In genomic region chr6:11755725-11756124, GRCh38 we compare ENCODE assay signal across 17 cellular contexts. TPM values are rescaled to one million over a fixed set of nuclear protein-coding genes. Genes with fewer than 3 reads are reported as not detected.
DNase-seq lines count a peak whose midpoint lies in the region; ATAC-seq, FAIRE-seq and TF ChIP-seq lines count a peak whose summit lies in the region.
"Had no signal": no experiment of that assay in that cellular context is flagged by ENCODE, and none has a peak within 500 bp of the region (broad histone marks: within the 10 kb centered on the region; RNA-seq: fewer than 3 reads in every experiment).

No MANE protein-coding gene starts in this region.

- H2AFZ ChIP-seq in ACC112 (ENCODE audit: low read length, unreplicated experiment) (peak overlapping the region; percentile 28), keratinocyte (ENCODE audit: control insufficient read depth, low read length) (no peak overlapping the region)

- H3K4me2 ChIP-seq in keratinocyte (ENCODE audit: control insufficient read depth, extremely low read depth, insufficient read depth, low read depth, low read length), result peak overlapping the region; percentile 64

- DNase-seq in epithelial cell of prostate (ENCODE audit: low read depth, low spot score), result no peak
- DNase-seq in keratinocyte (ENCODE audit: low read depth, low spot score), result no peak
- no peak for DNase-seq in NCI-H2081 treated with DMSO at 0.1 percent for 48 hours (lab: John Stamatoyannopoulos, UW)
- no peak for DNase-seq in activated T-cell treated with anti-CD3 and anti-CD28 coated beads, Interleukin-2, amount 50 U/mL, for 4 hours
- DNase-seq: 8988T; C1 segment of cervical spinal cord; Calu3; CD4-positive, alpha-beta T cell; DMS 273 treated with DMSO at 0.1 percent for 48 hours; IMR-90 had no signal

- H3K4me1 Mint-ChIP-seq in activated T-cell treated with anti-CD3 and anti-CD28 coated beads, Interleukin-2, amount 50 U/mL, for 4 hours (ENCODE audit: low read depth), result peaks cover 7% of the 10 kb centered on the region
- H3K4me1 Mint-ChIP-seq: B cell had no signal

- H3K9me3 ChIP-seq in keratinocyte (ENCODE audit: control insufficient read depth, low read depth, low read length), result peaks cover 1% of the 10 kb centered on the region
- peaks cover 0 to 3% (median 0%) of the 10 kb centered on the region in 3 donors for H3K9me3 ChIP-seq in skeletal muscle tissue (ENCODE audit: control insufficient read depth in 3 of 3, low read length in 3 of 3)

- ATAC-seq in GM18867 (IDR thresholded peaks at IDR 0.05; ENCODE audit: unreplicated experiment) (no peak), HG03521 (IDR thresholded peaks at IDR 0.05; ENCODE audit: unreplicated experiment) (no peak)
- no peak for ATAC-seq in activated T-cell treated with anti-CD3 and anti-CD28 coated beads, Interleukin-2, amount 50 U/mL, for 4 hours
- ATAC-seq: HCT116 had no signal

- H3K27ac ChIP-seq in ACC112 (ENCODE audit: low read depth, low read length) (peak overlapping the region; percentile 78), epithelial cell of prostate (peak overlapping the region; percentile 76), keratinocyte (ENCODE audit: control insufficient read depth, insufficient read depth, low read length) (peak overlapping the region; percentile 87), skeletal muscle tissue (ENCODE audit: low read depth, low read length) (peak overlapping the region; percentile 4)

- no peaks in the 10 kb centered on the region for H3K36me3 ChIP-seq in ACC112 (ENCODE audit: insufficient read depth, low read length)
- H3K36me3 ChIP-seq in keratinocyte (ENCODE audit: control insufficient read depth in 2 of 2, extremely low read depth in 1 of 2, insufficient read depth in 2 of 2, low read length in 2 of 2), result peaks cover 2 to 6% of the 10 kb centered on the region in 2 experiments
- H3K36me3 ChIP-seq in skeletal muscle tissue (ENCODE audit: control insufficient read depth in 3 of 3, insufficient read depth in 3 of 3, low read length in 3 of 3), result no peaks in the 10 kb centered on the region

- H3K27me3 ChIP-seq in ACC112 (ENCODE audit: insufficient read depth, low read length), result no peaks in the 10 kb centered on the region
- no peaks in the 10 kb centered on the region for H3K27me3 ChIP-seq in keratinocyte (ENCODE audit: control insufficient read depth, extremely low read depth, insufficient read depth, low read length)
- H3K27me3 ChIP-seq in skeletal muscle tissue (ENCODE audit: control insufficient read depth in 3 of 3, insufficient read depth in 3 of 3, low read length in 3 of 3), result no peaks in the 10 kb centered on the region

- no peak for FAIRE-seq in keratinocyte (lab: Jason Lieb, UNC)
- FAIRE-seq: H54 had no signal

- peaks cover 2% of the 10 kb centered on the region for H3K36me3 Mint-ChIP-seq in activated T-cell treated with anti-CD3 and anti-CD28 coated beads, Interleukin-2, amount 50 U/mL, for 4 hours (ENCODE audit: insufficient read depth)

- H3K9me3 Mint-ChIP-seq in activated T-cell treated with anti-CD3 and anti-CD28 coated beads, Interleukin-2, amount 50 U/mL, for 4 hours, result peaks cover 4% of the 10 kb centered on the region

- H3K4me3 ChIP-seq in ACC112 (ENCODE audit: low read depth, low read length), result no peak overlapping the region
- H3K4me3 ChIP-seq in keratinocyte (ENCODE audit: control insufficient read depth in 2 of 3, extremely low read depth in 1 of 3, insufficient read depth in 2 of 3, low read depth in 1 of 3, low read length in 3 of 3), result no peak overlapping the region
- no peak overlapping the region for H3K4me3 ChIP-seq in skeletal muscle tissue (ENCODE audit: low read length in 3 of 3)

- H3K27me3 Mint-ChIP-seq in activated T-cell treated with anti-CD3 and anti-CD28 coated beads, Interleukin-2, amount 50 U/mL, for 4 hours (ENCODE audit: low read depth), result no peaks in the 10 kb centered on the region
- H3K27me3 Mint-ChIP-seq: CD4-positive, alpha-beta T cell had no signal

- no peak for TF ChIP-seq CTCF in keratinocyte (optimal IDR thresholded peaks at IDR 0.05 in 1 of 3, IDR thresholded peaks at IDR 0.05 in 1 of 3, conservative IDR thresholded peaks at IDR 0.05 in 1 of 3; ENCODE audit: extremely low read depth in 1 of 3, insufficient read depth in 2 of 3, low read length in 3 of 3)

- H3K4me1 ChIP-seq in ACC112 (ENCODE audit: control insufficient read depth, insufficient read depth, low read length, unreplicated experiment) (peaks cover 13% of the 10 kb centered on the region), keratinocyte (ENCODE audit: control insufficient read depth, extremely low read depth, insufficient read depth, low read length) (peaks cover 28% of the 10 kb centered on the region), skeletal muscle tissue (ENCODE audit: control insufficient read depth in 3 of 3, insufficient read depth in 3 of 3, low read length in 3 of 3) (no peaks in the 10 kb centered on the region)

- no peaks in the 10 kb centered on the region for H3K9me1 ChIP-seq in keratinocyte (ENCODE audit: control insufficient read depth, extremely low read depth, insufficient read depth, low read length)

- H3K79me2 ChIP-seq in ACC112 (ENCODE audit: control insufficient read depth, insufficient read depth, low read length, unreplicated experiment) (no peaks in the 10 kb centered on the region), keratinocyte (ENCODE audit: control insufficient read depth, insufficient read depth, low read length) (no peaks in the 10 kb centered on the region)

- no peak overlapping the region for H3K4me3 Mint-ChIP-seq in activated T-cell treated with anti-CD3 and anti-CD28 coated beads, Interleukin-2, amount 50 U/mL, for 4 hours
- H3K4me3 Mint-ChIP-seq: B cell; CD4-positive, alpha-beta T cell had no signal

- no peak overlapping the region for H3K9ac ChIP-seq in keratinocyte (ENCODE audit: control insufficient read depth, extremely low read depth, insufficient read depth, low read length)
- H3K9ac ChIP-seq in skeletal muscle tissue (ENCODE audit: low read depth in 1 of 3, low read length in 3 of 3), result no peak overlapping the region

- dilution Hi-C loops in keratinocyte (cut with MboI; ENCODE audit: extremely low pct_ligation_motif_present, low sequenced_read_pairs), result no loop called here

- H4K20me1 ChIP-seq in keratinocyte (ENCODE audit: control insufficient read depth, extremely low read depth, insufficient read depth, low read length), result no peaks in the 10 kb centered on the region

RNA-seq across cellular contexts. Expression of gene ADTRP, which starts 22.9 kb away (rescaled TPM):
- 12.7 to 43.5 TPM (median 16.7 TPM) in 3 replicates for polyA plus RNA-seq in keratinocyte
- polyA plus RNA-seq in keratinocyte (2011; ENCODE audit: low read depth), result 38.0 TPM
- polyA plus RNA-seq in keratinocyte (2011; cell fraction: cytosol; rRNA removed), result 16.9 and 33.9 TPM in 2 replicates
- polyA plus RNA-seq in keratinocyte (2011; cell fraction: nucleus; rRNA removed), result 45.0 and 46.5 TPM in 2 replicates
- polyA plus RNA-seq in keratinocyte (2012; ENCODE audit: low replicate concordance), result 6.5 and 42.5 TPM in 2 replicates
- 5.6 to 46.4 TPM (median 21.4 TPM) in 3 replicates for polyA minus RNA-seq in keratinocyte
- 15.2 TPM for polyA minus RNA-seq in keratinocyte (2011; cell fraction: cytosol; rRNA and poly(A)+ RNA removed)
- polyA minus RNA-seq in keratinocyte (2011; cell fraction: nucleus; rRNA and poly(A)+ RNA removed), result 12.8 and 24.5 TPM in 2 replicates
- total RNA-seq in skeletal muscle tissue, result under 0.01 TPM
- 10 to 100 TPM; 11.6 to 16.6 (median 15.6) TPM for total RNA-seq in activated T-cell treated with anti-CD3 and anti-CD28 coated beads, Interleukin-2, amount 50 U/mL, for 4 hours

Comparison
In these comparisons a context has a peak if more than half of its experiments do, and no peak if none do; other contexts are left out.
1. H3K27ac ChIP-seq: peak in every context shown above with its lines; median percentile 87 in keratinocyte; 78 in ACC112; 76 in epithelial cell of prostate; 4 in skeletal muscle tissue.
2. RNA of gene ADTRP, which starts 22.9 kb away (total RNA-seq): 11.6 to 16.6 TPM in activated T-cell treated with anti-CD3 and anti-CD28 coated beads, Interleukin-2, amount 50 U/mL, for 4 hours; under 0.01 TPM in skeletal muscle tissue (single experiment); every median in the first group is over 10 times any median in the second.